In genomic region chr11:129324533-129325175, GRCh38 we compare ENCODE assay signal across 1 cellular context.
TF ChIP-seq lines count a peak whose summit lies in the region.

No MANE protein-coding gene starts in this region.

TF ChIP-seq in HepG2, 621 proteins besides CTCF, POLR2A, EP300 and RAD21 (continued from another document and continues in another):
- TF ChIP-seq AHDC1 (CRISPR knock-in tag; IDR thresholded peaks at IDR 0.05; ENCODE audit: borderline replicate concordance) = peak; percentile 83
- peak; percentile 96 for TF ChIP-seq ZBTB43 (CRISPR knock-in tag; conservative IDR thresholded peaks at IDR 0.05)
- TF ChIP-seq FOXA1 (IDR thresholded peaks at IDR 0.05) = peak; percentile 96
- TF ChIP-seq FOXA1 (CRISPR knock-in tag; IDR thresholded peaks at IDR 0.05) = peak; percentile 100
- TF ChIP-seq ZNF788 (CRISPR knock-in tag; IDR thresholded peaks at IDR 0.05; ENCODE audit: borderline replicate concordance) = 0 out of 2 replicates have a peak, but pooled peaks have one; percentile 23
- peak; percentile 85 for TF ChIP-seq FOXP4 (CRISPR knock-in tag; IDR thresholded peaks at IDR 0.05)
- no peak; the same call in 1 of the 2 replicates for TF ChIP-seq ZNF142 (CRISPR knock-in tag; IDR thresholded peaks at IDR 0.05)
- peak; percentile 43; the same call in 1 of the 2 replicates for TF ChIP-seq ZNF607 (CRISPR knock-in tag; IDR thresholded peaks at IDR 0.05; ENCODE audit: borderline replicate concordance)
- 0 out of 2 replicates have a peak, but pooled peaks have one; percentile 37 for TF ChIP-seq SOX13 (IDR thresholded peaks at IDR 0.05)
- peak in 1 of 2 experiments; percentile 73; a peak in 2 of 4 replicates for TF ChIP-seq SOX13 (CRISPR knock-in tag; conservative IDR thresholded peaks at IDR 0.05 in 1 of 2, IDR thresholded peaks at IDR 0.05 in 1 of 2)
- no peak for TF ChIP-seq HES4 (CRISPR knock-in tag; IDR thresholded peaks at IDR 0.05; ENCODE audit: borderline replicate concordance)
- TF ChIP-seq E2F1 (CRISPR knock-in tag; IDR thresholded peaks at IDR 0.05) = no peak
- TF ChIP-seq DPF2 (CRISPR knock-in tag; IDR thresholded peaks at IDR 0.05; ENCODE audit: borderline replicate concordance, low read depth) = peak; percentile 89
- TF ChIP-seq SNAPC4 (CRISPR knock-in tag; IDR thresholded peaks at IDR 0.05) = no peak
- peak; percentile 78 for TF ChIP-seq SOX5 (CRISPR knock-in tag; IDR thresholded peaks at IDR 0.05; ENCODE audit: borderline replicate concordance)
- no peak for TF ChIP-seq ZNF598 (CRISPR knock-in tag; IDR thresholded peaks at IDR 0.05; ENCODE audit: borderline replicate concordance)
- TF ChIP-seq HOMEZ (CRISPR knock-in tag; IDR thresholded peaks at IDR 0.05; ENCODE audit: low read depth) = peak; percentile 79
- peak; percentile 50; the same call in 1 of the 2 replicates for TF ChIP-seq MAX (IDR thresholded peaks at IDR 0.05)
- no peak for TF ChIP-seq HNRNPL (IDR thresholded peaks at IDR 0.05; ENCODE audit: low read depth, low read length)
- TF ChIP-seq ZNF362 (CRISPR knock-in tag; IDR thresholded peaks at IDR 0.05; ENCODE audit: borderline replicate concordance) = peak; percentile 41; the same call in 1 of the 2 replicates
